ENCODE assay signal across 8 cellular contexts in the genomic region with DNA sequence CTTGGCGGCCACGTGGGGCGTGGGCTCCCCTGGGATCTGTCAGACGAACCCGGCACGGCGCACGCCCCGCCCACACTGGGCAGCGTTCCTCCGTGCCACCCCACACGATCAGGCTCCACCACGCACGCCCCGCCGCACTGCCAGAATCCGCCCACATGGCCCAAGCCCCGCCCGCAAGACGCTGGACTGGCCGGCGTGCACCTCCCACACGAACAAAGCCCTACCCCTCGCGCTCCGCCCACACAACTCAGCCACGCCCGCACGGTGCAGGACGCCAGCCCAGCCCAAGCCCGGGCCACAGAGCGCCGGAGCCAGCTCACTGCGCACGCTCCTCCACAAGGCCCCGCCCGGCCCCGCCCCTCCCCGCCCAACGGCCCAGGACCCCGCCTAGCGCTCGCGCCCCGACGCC. TPM values are rescaled to one million over a fixed set of nuclear protein-coding genes. Genes with fewer than 3 reads are reported as not detected.
A peak's percentile ranks its signal among the peaks of the same experiment; 100 is the strongest.
DNase-seq lines count a peak whose midpoint lies in the region; ATAC-seq, FAIRE-seq and TF ChIP-seq lines count a peak whose summit lies in the region.

No MANE protein-coding gene starts in this region.

- H3K79me1 ChIP-seq in H1 (ENCODE audit: low read depth, low read length) (peaks cover 14% of the 10 kb centered on the region), mesenchymal stem cell (replicated peaks; ENCODE audit: low read length, poor library complexity, severe bottlenecking) (peaks cover 11% of the 10 kb centered on the region)

- POLR2A ChIA-PET in H1 (lab: Charles Lee; ENCODE audit: partially characterized antibody) = interaction anchor here (0.6 to 3.1 kb wide), 5 partner anchors 9 to 1062 kb away, joined by 3 to 13 read pairs (median 5); no protein-coding TSS in a partner anchor

- H2BK15ac ChIP-seq in H1 (ENCODE audit: low read length) = no peak overlapping the region
- H2BK15ac ChIP-seq in mesenchymal stem cell (ENCODE audit: low read depth, poor library complexity, severe bottlenecking) = no peak overlapping the region

- TF ChIP-seq POLR2A in H1 (IDR thresholded peaks at IDR 0.05; ENCODE audit: control extremely low read depth in 1 of 2, low read depth in 2 of 2, low read length in 2 of 2) = no peak

- WGBS in H1 (ENCODE audit: extremely low coverage in 1 of 2, insufficient coverage in 1 of 2, insufficient read length in 1 of 2, insufficient replicate concordance in 2 of 2, low coverage in 1 of 2, low lambda C conversion rate in 2 of 2, missing lambda C conversion rate in 1 of 2), 2 experiments = 1% methylated on average over 28 of the region's 46 CpGs; no CpG with 5 or more reads in 1 of the 2 experiments
- WGBS in mesenchymal stem cell = 0% methylated on average over 25 of the region's 46 CpGs

- H3K56ac ChIP-seq in H1 (replicated peaks; ENCODE audit: insufficient read length, low read depth, low read length) = no peak overlapping the region

- H3K18ac ChIP-seq in H1 (ENCODE audit: extremely low read depth, low read length) (peak overlapping the region; percentile 36), mesenchymal stem cell (ENCODE audit: low read depth in 1 of 2, low read length in 2 of 2) (peak overlapping the region; percentile 29 to 67)

- H3K27me3 ChIP-seq in H1 (replicated peaks in 1 of 4; ENCODE audit: control insufficient read depth in 3 of 4, extremely low read depth in 1 of 4, insufficient read depth in 3 of 4, low read length in 3 of 4) (no peaks in the 10 kb centered on the region), mesenchymal stem cell (ENCODE audit: control insufficient read depth in 1 of 2, insufficient read depth in 1 of 2, low read length in 2 of 2) (no peaks in the 10 kb centered on the region)

- H4K5ac ChIP-seq in H1 (ENCODE audit: insufficient read length, low read depth, low read length) = peak overlapping the region; percentile 29

- H4K20me1 ChIP-seq in H1 (replicated peaks in 1 of 2; ENCODE audit: control insufficient read depth in 1 of 2, insufficient read depth in 2 of 2, low read length in 2 of 2) = peaks cover 12 to 13% of the 10 kb centered on the region in 2 experiments

- H3K4ac ChIP-seq in H1 (replicated peaks; ENCODE audit: insufficient read length, low read depth, low read length) (no peak overlapping the region), mesenchymal stem cell (ENCODE audit: low read depth in 1 of 2, low read length in 2 of 2) (peak overlapping the region in 1 of 2 experiments; percentile 13)

- H2AFZ ChIP-seq in H1 (ENCODE audit: low read length) (no peak overlapping the region), mesenchymal stem cell (ENCODE audit: low read depth, low read length) (peak overlapping the region; percentile 21)

- no peak overlapping the region for H4K91ac ChIP-seq in H1 (replicated peaks; ENCODE audit: insufficient read length, low read length)
- H4K91ac ChIP-seq in mesenchymal stem cell (ENCODE audit: low read length) = peak overlapping the region; percentile 18

- H3K23ac ChIP-seq in H1 (ENCODE audit: insufficient read length) (no peak overlapping the region), mesenchymal stem cell (ENCODE audit: low read length in 2 of 2) (no peak overlapping the region)

- H2BK120ac ChIP-seq in H1 (replicated peaks; ENCODE audit: low read depth, low read length) = no peak overlapping the region
- H2BK120ac ChIP-seq in mesenchymal stem cell (ENCODE audit: low read depth, low read length) = no peak overlapping the region

- ATAC-seq in GM19324 (IDR thresholded peaks at IDR 0.05; ENCODE audit: low FRiP score, unreplicated experiment) (peak; percentile 91), HG03439 (IDR thresholded peaks at IDR 0.05; ENCODE audit: unreplicated experiment) (peak; percentile 78)

- DNase-seq in CD1c-positive myeloid dendritic cell (ENCODE audit: extremely low spot score) = peak; percentile 98
- DNase-seq in NCI-H345 treated with DMSO at 0.1 percent for 48 hours (lab: John Stamatoyannopoulos, UW; ENCODE audit: unreplicated experiment) = peak; percentile 99
- DNase-seq in activated CD4-positive, CD25-positive, alpha-beta regulatory T cell (lab: John Stamatoyannopoulos, UW) = peak; percentile 96 to 100 (median 98)
- DNase-seq in H1 (ENCODE audit: low read depth in 1 of 2, low spot score in 2 of 2) = peak in 1 of 2 experiments; percentile 97
- peak; percentile 98 for DNase-seq in mesenchymal stem cell
- peak; percentile 93 to 96 for DNase-seq in stimulated activated CD8-positive, alpha-beta memory T cell treated with anti-CD3 and anti-CD28 coated beads, Interleukin-2, amount 100 ng/mL, for 48 hours (ENCODE audit: low read depth in 2 of 2)

- H2BK12ac ChIP-seq in H1 (ENCODE audit: low read depth, low read length) (no peak overlapping the region), mesenchymal stem cell (ENCODE audit: low read length in 2 of 2) (peak overlapping the region in 1 of 2 experiments; percentile 29)

- H4K8ac ChIP-seq in H1 (ENCODE audit: extremely low read depth, insufficient read depth, low read length) (peak overlapping the region; percentile 62; the same call in 1 of the 2 replicates), mesenchymal stem cell (ENCODE audit: low read length) (peak overlapping the region; percentile 61)

- H3K4me3 ChIP-seq in H1 (ENCODE audit: extremely low read depth in 1 of 4, insufficient read depth in 2 of 4, low read depth in 3 of 4, low read length in 4 of 4) (peak overlapping the region; percentile 73 to 85 (median 81)), mesenchymal stem cell (ENCODE audit: insufficient read depth in 1 of 2, low read depth in 1 of 2, low read length in 2 of 2) (peak overlapping the region; percentile 73 to 89)

- H3K4me2 ChIP-seq in H1 (ENCODE audit: insufficient read depth in 1 of 2, low read depth in 2 of 2, low read length in 2 of 2) (peak overlapping the region; percentile 64 to 84), mesenchymal stem cell (ENCODE audit: low read length, poor library complexity, severe bottlenecking) (peak overlapping the region; percentile 95)

- H3K14ac ChIP-seq in H1 (ENCODE audit: insufficient read length) (no peak overlapping the region), mesenchymal stem cell (ENCODE audit: low read length in 2 of 2) (peak overlapping the region in 1 of 2 experiments; percentile 23)

- H2BK20ac ChIP-seq in H1 (ENCODE audit: low read length) = no peak overlapping the region

- H3K9me3 ChIP-seq in H1 (ENCODE audit: insufficient read depth in 2 of 2, low read depth in 1 of 2, low read length in 1 of 2) (no peaks in the 10 kb centered on the region), mesenchymal stem cell (ENCODE audit: control insufficient read depth, low read length) (no peaks in the 10 kb centered on the region)

- H3K4me1 ChIP-seq in H1 (replicated peaks in 1 of 4; ENCODE audit: control insufficient read depth in 3 of 4, insufficient read depth in 4 of 4, low read length in 3 of 4) (peaks cover 2 to 14% (median 8%) of the 10 kb centered on the region in 4 experiments), mesenchymal stem cell (ENCODE audit: control insufficient read depth, insufficient read depth, low read depth, low read length) (peaks cover 21% of the 10 kb centered on the region)

- H2BK5ac ChIP-seq in H1 (ENCODE audit: low read depth, low read length) = peak overlapping the region; percentile 69
- peak overlapping the region; percentile 45 for H2BK5ac ChIP-seq in mesenchymal stem cell (ENCODE audit: low read depth, low read length, poor library complexity, severe bottlenecking)

- CTCF ChIA-PET in H1 (lab: Charles Lee; ENCODE audit: partially characterized antibody) = no interaction called here

- TF ChIP-seq CTCF in H1 (IDR thresholded peaks at IDR 0.05; ENCODE audit: control extremely low read depth in 1 of 3, insufficient read depth in 1 of 3, low read depth in 1 of 3, low read length in 3 of 3) = no peak

- H3K79me2 ChIP-seq in H1 (ENCODE audit: control insufficient read depth in 1 of 2, insufficient read depth in 2 of 2, low read length in 2 of 2) = peaks cover 0 to 32% of the 10 kb centered on the region in 2 experiments; a peak in 2 of 4 replicates

- no peak for FAIRE-seq in H1 (lab: Jason Lieb, UNC)

- no peak overlapping the region for H3K27ac ChIP-seq in H1 (ENCODE audit: low read depth, low read length)
- peak overlapping the region; percentile 77 for H3K27ac ChIP-seq in mesenchymal stem cell (ENCODE audit: low read length, poor library complexity, severe bottlenecking)

- TF ChIP-seq RAD21 in H1 (IDR thresholded peaks at IDR 0.05 in 1 of 2, conservative IDR thresholded peaks at IDR 0.05 in 1 of 2; ENCODE audit: low read depth in 2 of 2, low read length in 2 of 2) = no peak

- H3K23me2 ChIP-seq in H1 (ENCODE audit: low read depth, low read length) = peaks cover 2% of the 10 kb centered on the region; the same call in 1 of the 2 replicates

- peak overlapping the region; percentile 52 to 71 (median 67); a peak in 6 of 7 replicates for H3K9ac ChIP-seq in H1 (replicated peaks in 1 of 4; ENCODE audit: extremely low read depth in 1 of 4, low read depth in 3 of 4, low read length in 3 of 4)
- H3K9ac ChIP-seq in mesenchymal stem cell (ENCODE audit: low read length) = peak overlapping the region; percentile 84

- no peak for TF ChIP-seq EP300 in H1 (IDR thresholded peaks at IDR 0.05; ENCODE audit: borderline replicate concordance in 1 of 2, low read depth in 2 of 2, low read length in 2 of 2)

- peaks cover 0 to 9% (median 3%) of the 10 kb centered on the region in 4 experiments; a peak in 1 of 8 replicates for H3K36me3 ChIP-seq in H1 (ENCODE audit: control insufficient read depth in 2 of 4, insufficient read depth in 4 of 4, low read length in 3 of 4)
- H3K36me3 ChIP-seq in mesenchymal stem cell (ENCODE audit: control insufficient read depth in 1 of 2, insufficient read depth in 2 of 2, low read depth in 1 of 2, low read length in 2 of 2) = peaks cover 9 to 16% of the 10 kb centered on the region in 2 experiments

- H2AK5ac ChIP-seq in H1 (ENCODE audit: low read depth, low read length) (no peak overlapping the region), mesenchymal stem cell (ENCODE audit: low read length, severe bottlenecking) (no peak overlapping the region)

RNA-seq across cellular contexts. Expression of a gene that starts 0.6 kb away (rescaled TPM):
- total RNA-seq in H1 (2021; fragmentation: NEBNext Ultra II Directional; extraction: Animal tissue kit (Norgen Biotek cat#: 25700)) = 22.3 and 27.1 TPM in 2 replicates
- 21.7 and 22.4 TPM in 2 replicates for polyA plus RNA-seq in H1 (2011; rRNA removed)
- polyA plus RNA-seq in H1 (2011; cell fraction: cytosol; rRNA removed) = 28.4 TPM
- polyA plus RNA-seq in H1 (2011; cell fraction: nucleus; rRNA removed) = 32.0 TPM
- 20.0 to 35.4 TPM (median 24.9 TPM) in 4 replicates for polyA plus RNA-seq in H1 (2012, experiment 1 of 2)
- polyA plus RNA-seq in H1 (2012, experiment 2 of 2) = 18.8 TPM
- 46.5 TPM for polyA plus RNA-seq in H1 (2013, experiment 1 of 2)
- 45.9 TPM for polyA plus RNA-seq in H1 (2013, experiment 2 of 2)
- 15.2 and 16.4 TPM in 2 replicates for polyA minus RNA-seq in H1 (2011; rRNA and poly(A)+ RNA removed)
- polyA minus RNA-seq in H1 (2011; cell fraction: cytosol; rRNA and poly(A)+ RNA removed) = 13.4 TPM
- polyA minus RNA-seq in H1 (2011; cell fraction: nucleus; rRNA and poly(A)+ RNA removed) = 24.7 TPM
- polyA plus RNA-seq in mesenchymal stem cell (2013, experiment 1 of 2) = 21.7 TPM
- 23.6 TPM for polyA plus RNA-seq in mesenchymal stem cell (2013, experiment 2 of 2)
